1 cellular context compared by ENCODE assay signal in the genomic region with DNA sequence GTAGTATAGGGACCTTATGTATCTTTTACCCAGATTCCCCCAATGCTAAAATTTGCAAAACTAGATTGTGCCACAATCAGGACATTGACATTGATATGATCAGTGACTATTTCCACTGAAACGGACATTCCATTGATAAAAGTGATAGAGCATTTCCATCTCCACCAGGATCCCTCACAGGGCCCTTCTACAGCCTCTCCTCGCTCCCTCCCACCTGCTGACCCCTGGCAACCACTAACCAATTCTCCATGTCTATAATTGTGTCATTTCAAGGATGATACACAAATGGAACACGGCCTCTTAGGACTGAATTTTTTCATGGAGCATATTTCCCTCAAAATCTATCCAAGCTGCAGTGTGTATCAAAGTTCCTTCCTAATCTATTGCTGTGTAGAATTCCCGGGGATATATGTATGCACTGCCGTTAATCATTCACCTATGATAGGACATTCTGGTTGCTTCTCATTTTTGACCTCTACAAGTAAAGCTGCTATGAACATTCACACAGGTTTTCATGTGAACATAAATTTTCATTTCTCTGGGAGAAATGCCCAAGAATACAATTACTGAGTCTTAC.
TF ChIP-seq lines count a peak whose summit lies in the region.

No MANE protein-coding gene starts in this region.

TF ChIP-seq in HepG2, 621 proteins besides CTCF, POLR2A, EP300 and RAD21 (continued from another document):
- TF ChIP-seq ARID3A (IDR thresholded peaks at IDR 0.05; ENCODE audit: low read depth, low read length) (peak; percentile 94), SRSF1 (optimal IDR thresholded peaks at IDR 0.05; ENCODE audit: low read depth, low read length) (no peak), AGO1 (IDR thresholded peaks at IDR 0.05; ENCODE audit: low read depth, low read length, poor library complexity, severe bottlenecking) (no peak), RFXAP (CRISPR knock-in tag; IDR thresholded peaks at IDR 0.05; ENCODE audit: borderline replicate concordance) (no peak), ZNF577 (CRISPR knock-in tag; IDR thresholded peaks at IDR 0.05; ENCODE audit: borderline replicate concordance, low read depth) (no peak), ZUFSP (CRISPR knock-in tag; IDR thresholded peaks at IDR 0.05; ENCODE audit: borderline replicate concordance) (no peak), ZSCAN30 (CRISPR knock-in tag; IDR thresholded peaks at IDR 0.05) (peak; percentile 73; the same call in 1 of the 2 replicates), MZF1 (CRISPR knock-in tag; IDR thresholded peaks at IDR 0.05; ENCODE audit: borderline replicate concordance) (no peak), TOPORS (CRISPR knock-in tag; IDR thresholded peaks at IDR 0.05) (no peak), ATF7 (IDR thresholded peaks at IDR 0.05) (no peak), ATF7 (CRISPR knock-in tag; IDR thresholded peaks at IDR 0.05) (no peak), ZC3H13 (CRISPR knock-in tag; IDR thresholded peaks at IDR 0.05) (no peak), NPAS2 (CRISPR knock-in tag; IDR thresholded peaks at IDR 0.05; ENCODE audit: borderline replicate concordance) (no peak), ZNF460 (CRISPR knock-in tag; IDR thresholded peaks at IDR 0.05; ENCODE audit: borderline replicate concordance) (no peak), ZBTB46 (CRISPR knock-in tag; IDR thresholded peaks at IDR 0.05; ENCODE audit: borderline replicate concordance) (no peak), ZNF563 (CRISPR knock-in tag; IDR thresholded peaks at IDR 0.05) (no peak), ZNF660 (CRISPR knock-in tag; IDR thresholded peaks at IDR 0.05; ENCODE audit: borderline replicate concordance, low read depth) (no peak), ZNF672 (CRISPR knock-in tag; IDR thresholded peaks at IDR 0.05) (no peak), ZNF564 (CRISPR knock-in tag; IDR thresholded peaks at IDR 0.05) (no peak), NR2F2 (IDR thresholded peaks at IDR 0.05; ENCODE audit: borderline replicate concordance, low read depth) (peak; percentile 29; the same call in 1 of the 2 replicates), CBX2 (IDR thresholded peaks at IDR 0.05; ENCODE audit: low read depth, low read length) (no peak), CBX2 (CRISPR knock-in tag; IDR thresholded peaks at IDR 0.05; ENCODE audit: low read depth) (no peak), CEBPG (CRISPR knock-in tag; IDR thresholded peaks at IDR 0.05) (no peak), GLMP (CRISPR knock-in tag; IDR thresholded peaks at IDR 0.05; ENCODE audit: borderline replicate concordance) (no peak), BORCS8-MEF2B (CRISPR knock-in tag; IDR thresholded peaks at IDR 0.05) (no peak), POGZ (CRISPR knock-in tag; IDR thresholded peaks at IDR 0.05) (no peak), MTA3 (CRISPR knock-in tag; IDR thresholded peaks at IDR 0.05) (no peak), FOXC1 (CRISPR knock-in tag; IDR thresholded peaks at IDR 0.05; ENCODE audit: borderline replicate concordance) (no peak), TFAP4 (IDR thresholded peaks at IDR 0.05; ENCODE audit: borderline replicate concordance, low read depth) (no peak), ZNF7 (CRISPR knock-in tag; IDR thresholded peaks at IDR 0.05) (no peak), HMG20A (CRISPR knock-in tag; IDR thresholded peaks at IDR 0.05; ENCODE audit: borderline replicate concordance) (peak; percentile 20; the same call in 1 of the 2 replicates), KAT2B (IDR thresholded peaks at IDR 0.05; ENCODE audit: borderline replicate concordance, low read depth, low read length) (no peak), NR3C1 (CRISPR knock-in tag; IDR thresholded peaks at IDR 0.05) (no peak), FOXM1 (CRISPR knock-in tag; IDR thresholded peaks at IDR 0.05) (no peak), ZNF576 (CRISPR knock-in tag; IDR thresholded peaks at IDR 0.05) (no peak)
- TF ChIP-seq, protein P1, sequence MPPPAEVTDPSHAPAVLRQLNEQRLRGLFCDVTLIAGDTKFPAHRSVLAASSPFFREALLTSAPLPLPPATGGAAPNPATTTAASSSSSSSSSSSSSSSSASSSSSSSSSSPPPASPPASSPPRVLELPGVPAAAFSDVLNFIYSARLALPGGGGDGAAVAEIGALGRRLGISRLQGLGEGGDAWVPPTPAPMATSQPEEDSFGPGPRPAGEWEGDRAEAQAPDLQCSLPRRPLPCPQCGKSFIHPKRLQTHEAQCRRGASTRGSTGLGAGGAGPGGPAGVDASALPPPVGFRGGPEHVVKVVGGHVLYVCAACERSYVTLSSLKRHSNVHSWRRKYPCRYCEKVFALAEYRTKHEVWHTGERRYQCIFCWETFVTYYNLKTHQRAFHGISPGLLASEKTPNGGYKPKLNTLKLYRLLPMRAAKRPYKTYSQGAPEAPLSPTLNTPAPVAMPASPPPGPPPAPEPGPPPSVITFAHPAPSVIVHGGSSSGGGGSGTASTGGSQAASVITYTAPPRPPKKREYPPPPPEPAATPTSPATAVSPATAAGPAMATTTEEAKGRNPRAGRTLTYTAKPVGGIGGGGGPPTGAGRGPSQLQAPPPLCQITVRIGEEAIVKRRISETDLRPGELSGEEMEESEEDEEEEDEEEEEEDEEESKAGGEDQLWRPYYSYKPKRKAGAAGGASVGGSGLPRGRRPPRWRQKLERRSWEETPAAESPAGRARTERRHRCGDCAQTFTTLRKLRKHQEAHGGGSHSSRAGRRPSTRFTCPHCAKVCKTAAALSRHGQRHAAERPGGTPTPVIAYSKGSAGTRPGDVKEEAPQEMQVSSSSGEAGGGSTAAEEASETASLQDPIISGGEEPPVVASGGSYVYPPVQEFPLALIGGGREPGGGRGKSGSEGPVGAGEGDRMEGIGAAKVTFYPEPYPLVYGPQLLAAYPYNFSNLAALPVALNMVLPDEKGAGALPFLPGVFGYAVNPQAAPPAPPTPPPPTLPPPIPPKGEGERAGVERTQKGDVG (CRISPR knock-in tag; IDR thresholded peaks at IDR 0.05; ENCODE audit: borderline replicate concordance) = no peak
- TF ChIP-seq, protein P2, sequence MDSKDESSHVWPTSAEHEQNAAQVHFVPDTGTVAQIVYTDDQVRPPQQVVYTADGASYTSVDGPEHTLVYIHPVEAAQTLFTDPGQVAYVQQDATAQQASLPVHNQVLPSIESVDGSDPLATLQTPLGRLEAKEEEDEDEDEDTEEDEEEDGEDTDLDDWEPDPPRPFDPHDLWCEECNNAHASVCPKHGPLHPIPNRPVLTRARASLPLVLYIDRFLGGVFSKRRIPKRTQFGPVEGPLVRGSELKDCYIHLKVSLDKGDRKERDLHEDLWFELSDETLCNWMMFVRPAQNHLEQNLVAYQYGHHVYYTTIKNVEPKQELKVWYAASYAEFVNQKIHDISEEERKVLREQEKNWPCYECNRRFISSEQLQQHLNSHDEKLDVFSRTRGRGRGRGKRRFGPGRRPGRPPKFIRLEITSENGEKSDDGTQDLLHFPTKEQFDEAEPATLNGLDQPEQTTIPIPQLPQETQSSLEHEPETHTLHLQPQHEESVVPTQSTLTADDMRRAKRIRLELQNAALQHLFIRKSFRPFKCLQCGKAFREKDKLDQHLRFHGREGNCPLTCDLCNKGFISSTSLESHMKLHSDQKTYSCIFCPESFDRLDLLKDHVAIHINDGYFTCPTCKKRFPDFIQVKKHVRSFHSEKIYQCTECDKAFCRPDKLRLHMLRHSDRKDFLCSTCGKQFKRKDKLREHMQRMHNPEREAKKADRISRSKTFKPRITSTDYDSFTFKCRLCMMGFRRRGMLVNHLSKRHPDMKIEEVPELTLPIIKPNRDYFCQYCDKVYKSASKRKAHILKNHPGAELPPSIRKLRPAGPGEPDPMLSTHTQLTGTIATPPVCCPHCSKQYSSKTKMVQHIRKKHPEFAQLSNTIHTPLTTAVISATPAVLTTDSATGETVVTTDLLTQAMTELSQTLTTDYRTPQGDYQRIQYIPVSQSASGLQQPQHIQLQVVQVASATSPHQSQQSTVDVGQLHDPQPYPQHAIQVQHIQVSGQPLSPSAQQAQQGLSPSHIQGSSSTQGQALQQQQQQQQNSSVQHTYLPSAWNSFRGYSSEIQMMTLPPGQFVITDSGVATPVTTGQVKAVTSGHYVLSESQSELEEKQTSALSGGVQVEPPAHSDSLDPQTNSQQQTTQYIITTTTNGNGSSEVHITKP (CRISPR knock-in tag; IDR thresholded peaks at IDR 0.05; ENCODE audit: low read depth) = no peak
- TF ChIP-seq, protein P3, sequence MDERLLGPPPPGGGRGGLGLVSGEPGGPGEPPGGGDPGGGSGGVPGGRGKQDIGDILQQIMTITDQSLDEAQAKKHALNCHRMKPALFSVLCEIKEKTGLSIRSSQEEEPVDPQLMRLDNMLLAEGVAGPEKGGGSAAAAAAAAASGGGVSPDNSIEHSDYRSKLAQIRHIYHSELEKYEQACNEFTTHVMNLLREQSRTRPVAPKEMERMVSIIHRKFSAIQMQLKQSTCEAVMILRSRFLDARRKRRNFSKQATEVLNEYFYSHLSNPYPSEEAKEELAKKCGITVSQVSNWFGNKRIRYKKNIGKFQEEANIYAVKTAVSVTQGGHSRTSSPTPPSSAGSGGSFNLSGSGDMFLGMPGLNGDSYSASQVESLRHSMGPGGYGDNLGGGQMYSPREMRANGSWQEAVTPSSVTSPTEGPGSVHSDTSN (CRISPR knock-in tag; IDR thresholded peaks at IDR 0.05) = no peak
